18 cellular contexts compared by ENCODE assay signal in the genomic region with DNA sequence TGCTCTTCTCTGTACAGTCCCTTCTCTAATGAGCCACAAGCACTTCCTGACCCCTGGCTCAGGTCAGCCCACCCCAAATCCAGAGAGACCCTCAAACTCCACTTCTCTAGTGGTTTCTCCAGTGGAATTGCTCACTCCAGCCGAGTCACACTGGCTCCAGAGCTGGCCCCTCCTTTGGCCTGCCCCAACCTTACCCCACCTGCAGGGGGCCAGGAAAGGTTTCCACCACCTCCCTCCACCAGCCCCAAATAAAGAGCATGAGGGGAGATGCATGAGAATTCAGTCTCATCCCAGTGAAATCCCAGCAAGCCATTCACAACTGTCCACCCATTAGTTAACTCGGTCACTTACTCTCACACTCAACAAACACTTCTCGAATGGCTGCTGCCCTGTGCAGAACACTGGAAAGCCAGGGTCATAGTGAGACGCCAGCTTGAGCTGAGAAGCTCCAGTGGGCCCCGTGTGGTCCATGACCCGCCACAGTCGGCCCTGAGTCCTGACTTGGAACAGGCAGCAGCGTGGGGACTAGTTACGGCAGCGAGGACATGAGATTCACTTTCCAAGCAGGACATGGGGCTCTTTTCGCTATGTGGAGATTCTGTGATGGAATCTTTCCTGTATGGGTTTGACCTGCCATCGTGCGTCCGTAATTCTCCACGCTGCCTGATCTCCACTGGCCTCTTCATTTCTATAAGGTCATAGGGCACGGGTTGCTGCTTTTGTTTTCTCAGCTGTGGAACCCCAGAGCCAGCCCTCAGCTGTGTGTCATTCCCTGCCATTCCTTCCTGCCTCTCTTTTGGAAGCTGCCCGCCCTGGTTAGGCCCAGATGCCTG. TPM values are rescaled to one million over a fixed set of nuclear protein-coding genes. Genes with fewer than 3 reads are reported as not detected.
DNase-seq lines count a peak whose midpoint lies in the region; ATAC-seq, FAIRE-seq and TF ChIP-seq lines count a peak whose summit lies in the region.
"Had no signal": no experiment of that assay in that cellular context is flagged by ENCODE, and none has a peak within 500 bp of the region (broad histone marks: within the 10 kb centered on the region; RNA-seq: fewer than 3 reads in every experiment).

No MANE protein-coding gene starts in this region.

- H3K4me1 ChIP-seq in RWPE2 (ENCODE audit: insufficient read depth, poor library complexity, severe bottlenecking) (no peaks in the 10 kb centered on the region), H1 (replicated peaks in 1 of 4; ENCODE audit: control insufficient read depth in 3 of 4, insufficient read depth in 4 of 4, low read length in 3 of 4) (peaks cover 3 to 28% (median 20%) of the 10 kb centered on the region in 4 experiments), smooth muscle cell (ENCODE audit: low read depth) (peaks cover 25% of the 10 kb centered on the region)
- H3K4me1 ChIP-seq: gastroesophageal sphincter, tibial artery had no signal

- H3K36me3 ChIP-seq in RWPE2 (ENCODE audit: low read depth) (no peaks in the 10 kb centered on the region), H1 (ENCODE audit: control insufficient read depth in 2 of 4, insufficient read depth in 4 of 4, low read length in 3 of 4) (no peaks in the 10 kb centered on the region), smooth muscle cell (ENCODE audit: low read depth) (no peaks in the 10 kb centered on the region)
- H3K36me3 ChIP-seq: gastroesophageal sphincter, tibial artery had no signal

- H3K4ac ChIP-seq in H1 (replicated peaks; ENCODE audit: insufficient read length, low read depth, low read length) = no peak overlapping the region

- H3K36me3 Mint-ChIP-seq in activated naive CD8-positive, alpha-beta T cell treated with anti-CD3 and anti-CD28 coated beads, Interleukin-2, amount 10 ng/mL, durations not matched to agents 7 days and 5 days = no peaks in the 10 kb centered on the region
- H3K36me3 Mint-ChIP-seq in activated naive CD8-positive, alpha-beta T cell treated with anti-CD3 and anti-CD28 coated beads for 36 hours = no peaks in the 10 kb centered on the region
- H3K36me3 Mint-ChIP-seq: activated naive CD8-positive, alpha-beta T cell; naive thymus-derived CD8-positive, alpha-beta T cell had no signal

- 0 out of 4 replicates have a peak overlapping the region, but pooled peaks of 1 of the 2 experiments have one; percentile 19 for H3K4me2 ChIP-seq in H1 (ENCODE audit: insufficient read depth in 1 of 2, low read depth in 2 of 2, low read length in 2 of 2)
- H3K4me2 ChIP-seq in smooth muscle cell = peak overlapping the region; percentile 68

- no peaks in the 10 kb centered on the region for H3K9me3 ChIP-seq in RWPE2 (ENCODE audit: severe bottlenecking)
- H3K9me3 ChIP-seq in H1 (ENCODE audit: insufficient read depth in 2 of 2, low read depth in 1 of 2, low read length in 1 of 2) = no peaks in the 10 kb centered on the region
- no peaks in the 10 kb centered on the region for H3K9me3 ChIP-seq in smooth muscle cell (replicated peaks; ENCODE audit: low read depth)
- H3K9me3 ChIP-seq: gastroesophageal sphincter, tibial artery had no signal

- peak overlapping the region; percentile 60; the same call in 1 of the 2 replicates for H2BK12ac ChIP-seq in H1 (ENCODE audit: low read depth, low read length)

- peaks cover 2% of the 10 kb centered on the region for H3K27me3 Mint-ChIP-seq in activated naive CD8-positive, alpha-beta T cell treated with anti-CD3 and anti-CD28 coated beads, Interleukin-2, amount 10 ng/mL, durations not matched to agents 7 days and 5 days
- peaks cover 4% of the 10 kb centered on the region for H3K27me3 Mint-ChIP-seq in activated naive CD8-positive, alpha-beta T cell treated with anti-CD3 and anti-CD28 coated beads for 36 hours

- no peak for ATAC-seq in activated naive CD8-positive, alpha-beta T cell treated with anti-CD3 and anti-CD28 coated beads, Interleukin-2, amount 10 ng/mL, durations not matched to agents 7 days and 5 days (ENCODE audit: low read depth)
- peak; percentile 46; the same call in 2 of the 3 replicates for ATAC-seq in RWPE2 (ENCODE audit: low read depth)
- no peak for ATAC-seq in GM21576 (IDR thresholded peaks at IDR 0.05; ENCODE audit: unreplicated experiment)
- ATAC-seq: gastroesophageal sphincter; naive thymus-derived CD8-positive, alpha-beta T cell had no signal

- H2AFZ ChIP-seq in H1 (ENCODE audit: low read length) (no peak overlapping the region), smooth muscle cell (ENCODE audit: low read depth) (no peak overlapping the region)

- H4K91ac ChIP-seq in H1 (replicated peaks; ENCODE audit: insufficient read length, low read length) = peak overlapping the region; percentile 39

- no peak overlapping the region for H4K5ac ChIP-seq in H1 (ENCODE audit: insufficient read length, low read depth, low read length)

- H3K27ac ChIP-seq in RWPE2 (ENCODE audit: poor library complexity, severe bottlenecking) = no peak overlapping the region
- H3K27ac ChIP-seq in H1 (ENCODE audit: low read depth, low read length) = no peak overlapping the region
- peak overlapping the region; percentile 41 for H3K27ac ChIP-seq in smooth muscle cell (ENCODE audit: low read depth)
- H3K27ac ChIP-seq: gastroesophageal sphincter, skin epidermis, tibial artery had no signal

- no peak for TF ChIP-seq POLR2A in H1 (IDR thresholded peaks at IDR 0.05; ENCODE audit: control extremely low read depth in 1 of 2, low read depth in 2 of 2, low read length in 2 of 2)

- H3K79me1 ChIP-seq in H1 (ENCODE audit: low read depth, low read length) = no peaks in the 10 kb centered on the region

- no peak overlapping the region for H3K56ac ChIP-seq in H1 (replicated peaks; ENCODE audit: insufficient read length, low read depth, low read length)

- peak overlapping the region; percentile 88 for H3K18ac ChIP-seq in H1 (ENCODE audit: extremely low read depth, low read length)

- no peaks in the 10 kb centered on the region for H3F3A ChIP-seq in smooth muscle cell (ENCODE audit: low read depth)

- no peak overlapping the region; the same call in 1 of the 2 replicates for H2BK5ac ChIP-seq in H1 (ENCODE audit: low read depth, low read length)

- WGBS in H1 (ENCODE audit: extremely low coverage in 1 of 2, insufficient coverage in 1 of 2, insufficient read length in 1 of 2, insufficient replicate concordance in 2 of 2, low coverage in 1 of 2, low lambda C conversion rate in 2 of 2, missing lambda C conversion rate in 1 of 2), 2 experiments = 86% methylated on average over 17 of the region's 17 CpGs; no CpG with 5 or more reads in 1 of the 2 experiments
- 91% methylated on average over 17 of the region's 17 CpGs for WGBS in smooth muscle cell (ENCODE audit: low lambda C conversion rate)

- H3K27me3 ChIP-seq in RWPE2 (ENCODE audit: insufficient read depth, poor library complexity, severe bottlenecking) (no peaks in the 10 kb centered on the region), H1 (replicated peaks in 1 of 4; ENCODE audit: control insufficient read depth in 3 of 4, extremely low read depth in 1 of 4, insufficient read depth in 3 of 4, low read length in 3 of 4) (peaks cover 0 to 3% (median 2%) of the 10 kb centered on the region in 4 experiments; a peak in 2 of 7 replicates), smooth muscle cell (ENCODE audit: low read depth) (no peaks in the 10 kb centered on the region)

- H3K4me1 Mint-ChIP-seq in activated naive CD8-positive, alpha-beta T cell treated with anti-CD3 and anti-CD28 coated beads, Interleukin-2, amount 10 ng/mL, durations not matched to agents 7 days and 5 days = peaks cover 24% of the 10 kb centered on the region
- H3K4me1 Mint-ChIP-seq in activated naive CD8-positive, alpha-beta T cell treated with anti-CD3 and anti-CD28 coated beads for 36 hours = peaks cover 16% of the 10 kb centered on the region

- H3K9ac ChIP-seq in H1 (replicated peaks in 1 of 4; ENCODE audit: extremely low read depth in 1 of 4, low read depth in 3 of 4, low read length in 3 of 4) = no peak overlapping the region
- H3K9ac ChIP-seq in smooth muscle cell (ENCODE audit: low read depth) = no peak overlapping the region

- no peaks in the 10 kb centered on the region for H3K23me2 ChIP-seq in H1 (ENCODE audit: low read depth, low read length)

- TF ChIP-seq RAD21 in H1 (IDR thresholded peaks at IDR 0.05 in 1 of 2, conservative IDR thresholded peaks at IDR 0.05 in 1 of 2; ENCODE audit: low read depth in 2 of 2, low read length in 2 of 2) = peak in 1 of 2 experiments; percentile 20; a peak in 1 of 4 replicates

- H3K27ac Mint-ChIP-seq in activated naive CD8-positive, alpha-beta T cell treated with anti-CD3 and anti-CD28 coated beads, Interleukin-2, amount 10 ng/mL, durations not matched to agents 7 days and 5 days = peak overlapping the region; percentile 46
- H3K27ac Mint-ChIP-seq in activated naive CD8-positive, alpha-beta T cell treated with anti-CD3 and anti-CD28 coated beads for 36 hours = no peak overlapping the region
- H3K27ac Mint-ChIP-seq: activated naive CD8-positive, alpha-beta T cell had no signal

- no peak for DNase-seq in activated naive CD8-positive, alpha-beta T cell treated with anti-CD3 and anti-CD28 coated beads, Interleukin-2, amount 10 ng/mL, durations not matched to agents 7 days and 5 days
- DNase-seq in activated naive CD8-positive, alpha-beta T cell treated with anti-CD3 and anti-CD28 coated beads for 36 hours = no peak
- DNase-seq in RWPE2 (ENCODE audit: low spot score) = no peak
- no peak for DNase-seq in H1 (ENCODE audit: low read depth in 1 of 2, low spot score in 2 of 2)
- DNase-seq in smooth muscle cell (lab: John Stamatoyannopoulos, UW; ENCODE audit: unreplicated experiment) = no peak
- DNase-seq in cerebellar nuclear complex (lab: John Stamatoyannopoulos, UW) = no peak
- DNase-seq in DMS79 treated with DMSO at 0.1 percent for 48 hours (lab: John Stamatoyannopoulos, UW) = no peak
- DNase-seq: ACHN; activated CD8-positive, alpha-beta memory T cell treated with anti-CD3 and anti-CD28 coated beads, Interleukin-2, amount 50 U/mL, for 4 hours; kidney; naive thymus-derived CD8-positive, alpha-beta T cell; NCI-H510A treated with DMSO at 0.1 percent for 48 hours; SHP77; tibial artery had no signal

- no peak for FAIRE-seq in H1 (lab: Jason Lieb, UNC)
- FAIRE-seq: kidney had no signal

- H4K20me1 ChIP-seq in H1 (replicated peaks in 1 of 2; ENCODE audit: control insufficient read depth in 1 of 2, insufficient read depth in 2 of 2, low read length in 2 of 2) = no peaks in the 10 kb centered on the region
- no peaks in the 10 kb centered on the region for H4K20me1 ChIP-seq in smooth muscle cell (ENCODE audit: low read depth)

- TF ChIP-seq CTCF in RWPE2 (IDR thresholded peaks at IDR 0.05; ENCODE audit: poor library complexity, severe bottlenecking) (no peak), H1 (IDR thresholded peaks at IDR 0.05; ENCODE audit: control extremely low read depth in 1 of 3, insufficient read depth in 1 of 3, low read depth in 1 of 3, low read length in 3 of 3) (no peak), smooth muscle cell (IDR thresholded peaks at IDR 0.05; ENCODE audit: borderline replicate concordance, insufficient read depth, poor library complexity, severe bottlenecking) (peak; percentile 12)

- peak overlapping the region; percentile 48 for H3K4me3 Mint-ChIP-seq in activated naive CD8-positive, alpha-beta T cell treated with anti-CD3 and anti-CD28 coated beads, Interleukin-2, amount 10 ng/mL, durations not matched to agents 7 days and 5 days
- H3K4me3 Mint-ChIP-seq in activated naive CD8-positive, alpha-beta T cell treated with anti-CD3 and anti-CD28 coated beads for 36 hours = no peak overlapping the region
- H3K4me3 Mint-ChIP-seq: activated naive CD8-positive, alpha-beta T cell had no signal

- H3K14ac ChIP-seq in H1 (ENCODE audit: insufficient read length) = no peak overlapping the region

- H2AK5ac ChIP-seq in H1 (ENCODE audit: low read depth, low read length) = no peak overlapping the region

- POLR2A ChIA-PET in activated naive CD8-positive, alpha-beta T cell treated with anti-CD3 and anti-CD28 coated beads, Interleukin-2, amount 10 ng/mL, durations not matched to agents 7 days and 5 days (lab: Charles Lee) = no interaction called here
- POLR2A ChIA-PET in H1 (lab: Charles Lee; ENCODE audit: partially characterized antibody) = interaction anchor here (1.6 kb wide), 1 partner anchor 15 kb away, joined by 6 read pairs; no protein-coding TSS in a partner anchor

- H2BK15ac ChIP-seq in H1 (ENCODE audit: low read length) = peak overlapping the region; percentile 72; the same call in 1 of the 2 replicates

- H3K79me2 ChIP-seq in H1 (ENCODE audit: control insufficient read depth in 1 of 2, insufficient read depth in 2 of 2, low read length in 2 of 2) = no peaks in the 10 kb centered on the region
- no peaks in the 10 kb centered on the region for H3K79me2 ChIP-seq in smooth muscle cell (ENCODE audit: low read depth)

- no peak overlapping the region for H2BK120ac ChIP-seq in H1 (replicated peaks; ENCODE audit: low read depth, low read length)

- no peak overlapping the region for H3K23ac ChIP-seq in H1 (ENCODE audit: insufficient read length)

- H2BK20ac ChIP-seq in H1 (ENCODE audit: low read length) = 0 out of 2 replicates have a peak overlapping the region, but pooled peaks have one; percentile 93

- no peak overlapping the region for H3K4me3 ChIP-seq in RWPE2 (ENCODE audit: severe bottlenecking)
- no peak overlapping the region for H3K4me3 ChIP-seq in H1 (ENCODE audit: extremely low read depth in 1 of 4, insufficient read depth in 2 of 4, low read depth in 3 of 4, low read length in 4 of 4)
- H3K4me3 ChIP-seq in smooth muscle cell = no peak overlapping the region
- H3K4me3 ChIP-seq: gastroesophageal sphincter, skin epidermis, tibial artery had no signal

- no peak for TF ChIP-seq EP300 in H1 (IDR thresholded peaks at IDR 0.05; ENCODE audit: borderline replicate concordance in 1 of 2, low read depth in 2 of 2, low read length in 2 of 2)

- CTCF ChIA-PET in H1 (lab: Charles Lee; ENCODE audit: partially characterized antibody) = interaction anchor here (1.1 to 6.6 kb wide), 10 partner anchors 10 to 52 kb away, joined by 3 to 63 read pairs (median 10); a partner anchor contains a TSS

- H3K9me3 Mint-ChIP-seq in activated naive CD8-positive, alpha-beta T cell treated with anti-CD3 and anti-CD28 coated beads, Interleukin-2, amount 10 ng/mL, durations not matched to agents 7 days and 5 days = no peaks in the 10 kb centered on the region
- no peaks in the 10 kb centered on the region for H3K9me3 Mint-ChIP-seq in activated naive CD8-positive, alpha-beta T cell treated with anti-CD3 and anti-CD28 coated beads for 36 hours
- H3K9me3 Mint-ChIP-seq: naive thymus-derived CD8-positive, alpha-beta T cell had no signal

- H4K8ac ChIP-seq in H1 (ENCODE audit: extremely low read depth, insufficient read depth, low read length) = no peak overlapping the region

RNA-seq across cellular contexts. Expression of a gene that starts 44.2 kb away (rescaled TPM):
- not detected for total RNA-seq in activated naive CD8-positive, alpha-beta T cell treated with anti-CD3 and anti-CD28 coated beads, Interleukin-2, amount 10 ng/mL, durations not matched to agents 7 days and 5 days
- not detected for total RNA-seq in activated naive CD8-positive, alpha-beta T cell treated with anti-CD3 and anti-CD28 coated beads for 36 hours
- total RNA-seq in H1 (2021; fragmentation: NEBNext Ultra II Directional; extraction: Animal tissue kit (Norgen Biotek cat#: 25700)) = 0.65 and 1.1 TPM in 2 replicates
- polyA plus RNA-seq in H1 (2011; rRNA removed) = 0.63 and 0.70 TPM in 2 replicates
- polyA plus RNA-seq in H1 (2011; cell fraction: cytosol; rRNA removed) = 0.44 TPM
- polyA plus RNA-seq in H1 (2011; cell fraction: nucleus; rRNA removed) = 1.6 TPM
- polyA plus RNA-seq in H1 (2012, experiment 1 of 2) = 0.33 to 1.2 TPM (median 0.91 TPM) in 4 replicates
- polyA plus RNA-seq in H1 (2012, experiment 2 of 2) = 0.56 TPM
- 0.36 TPM for polyA plus RNA-seq in H1 (2013, experiment 1 of 2)
- polyA plus RNA-seq in H1 (2013, experiment 2 of 2) = 0.46 TPM
- 1.8 and 3.6 TPM in 2 replicates for polyA minus RNA-seq in H1 (2011; rRNA and poly(A)+ RNA removed)
- not detected for polyA minus RNA-seq in H1 (2011; cell fraction: cytosol; rRNA and poly(A)+ RNA removed)
- 1.8 TPM for polyA minus RNA-seq in H1 (2011; cell fraction: nucleus; rRNA and poly(A)+ RNA removed)
- 0.22 and 1.7 TPM in 2 replicates for total RNA-seq in smooth muscle cell
- 1.1 TPM in 1 of 2 replicates, not detected in the other for polyA plus RNA-seq in smooth muscle cell
- polyA plus RNA-seq: naive thymus-derived CD8-positive, alpha-beta T cell had no signal
